In genomic region chr20:20021835-20022234, GRCh38 we compare ENCODE assay signal across 1 cellular context.
TF ChIP-seq lines count a peak whose summit lies in the region.

No MANE protein-coding gene starts in this region.

TF ChIP-seq in IMR-90, 13 proteins besides CTCF, POLR2A, EP300 and RAD21 (continued from another document):
- no peak for TF ChIP-seq RFX5 (IDR thresholded peaks at IDR 0.05; ENCODE audit: low read depth, low read length)
- TF ChIP-seq ELK1 (IDR thresholded peaks at IDR 0.05; ENCODE audit: borderline replicate concordance, low read depth, low read length), result no peak
- no peak for TF ChIP-seq RCOR1 (IDR thresholded peaks at IDR 0.05; ENCODE audit: insufficient replicate concordance, low read length)
- no peak for TF ChIP-seq CEBPB (IDR thresholded peaks at IDR 0.05; ENCODE audit: low read depth, low read length)
